1 cellular context compared by ENCODE assay signal in the genomic region with DNA sequence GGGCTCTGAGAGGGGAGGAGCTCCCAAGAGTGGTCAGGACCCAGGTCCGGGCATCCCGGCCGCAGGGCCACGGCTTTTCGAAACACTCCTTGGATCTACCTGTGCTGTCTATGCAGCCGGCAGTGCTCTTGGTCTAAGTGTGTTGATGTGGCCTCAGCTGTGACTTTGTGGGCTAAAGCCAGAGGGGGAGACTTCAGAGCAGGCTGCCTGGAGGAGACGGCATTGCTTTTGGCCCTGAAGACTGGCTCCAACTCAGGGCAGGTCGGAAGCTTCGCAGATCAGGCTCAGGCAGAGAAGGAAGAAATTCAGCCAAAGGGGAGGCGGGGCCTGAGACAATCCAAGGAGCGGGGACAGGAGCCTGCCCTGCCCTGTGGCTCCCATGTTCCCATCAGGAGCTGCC.
TF ChIP-seq lines count a peak whose summit lies in the region.

No MANE protein-coding gene starts in this region.

TF ChIP-seq in H1, 55 proteins besides CTCF, POLR2A, EP300 and RAD21:
- TF ChIP-seq TCF12 (IDR thresholded peaks at IDR 0.05; ENCODE audit: low read depth, low read length) (no peak), CEBPB (IDR thresholded peaks at IDR 0.05; ENCODE audit: low read depth, low read length) (no peak), CTBP2 (IDR thresholded peaks at IDR 0.05; ENCODE audit: borderline replicate concordance, insufficient read depth, insufficient read length, low read length) (no peak), NRF1 (IDR thresholded peaks at IDR 0.05; ENCODE audit: low read depth, low read length) (no peak), PHF8 (conservative IDR thresholded peaks at IDR 0.05; ENCODE audit: low read depth, low read length) (no peak), TAF1 (IDR thresholded peaks at IDR 0.05; ENCODE audit: low read depth, low read length) (no peak), POLR2AphosphoS5 (IDR thresholded peaks at IDR 0.05; ENCODE audit: low read depth, low read length) (no peak), GTF2F1 (IDR thresholded peaks at IDR 0.05; ENCODE audit: borderline replicate concordance, low read depth, low read length) (no peak)
- TF ChIP-seq, protein P1, sequence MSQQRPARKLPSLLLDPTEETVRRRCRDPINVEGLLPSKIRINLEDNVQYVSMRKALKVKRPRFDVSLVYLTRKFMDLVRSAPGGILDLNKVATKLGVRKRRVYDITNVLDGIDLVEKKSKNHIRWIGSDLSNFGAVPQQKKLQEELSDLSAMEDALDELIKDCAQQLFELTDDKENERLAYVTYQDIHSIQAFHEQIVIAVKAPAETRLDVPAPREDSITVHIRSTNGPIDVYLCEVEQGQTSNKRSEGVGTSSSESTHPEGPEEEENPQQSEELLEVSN (IDR thresholded peaks at IDR 0.05) = no peak
- TF ChIP-seq, protein P2, sequence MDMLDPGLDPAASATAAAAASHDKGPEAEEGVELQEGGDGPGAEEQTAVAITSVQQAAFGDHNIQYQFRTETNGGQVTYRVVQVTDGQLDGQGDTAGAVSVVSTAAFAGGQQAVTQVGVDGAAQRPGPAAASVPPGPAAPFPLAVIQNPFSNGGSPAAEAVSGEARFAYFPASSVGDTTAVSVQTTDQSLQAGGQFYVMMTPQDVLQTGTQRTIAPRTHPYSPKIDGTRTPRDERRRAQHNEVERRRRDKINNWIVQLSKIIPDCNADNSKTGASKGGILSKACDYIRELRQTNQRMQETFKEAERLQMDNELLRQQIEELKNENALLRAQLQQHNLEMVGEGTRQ (IDR thresholded peaks at IDR 0.05; ENCODE audit: low read length) = no peak
- TF ChIP-seq, protein P3, sequence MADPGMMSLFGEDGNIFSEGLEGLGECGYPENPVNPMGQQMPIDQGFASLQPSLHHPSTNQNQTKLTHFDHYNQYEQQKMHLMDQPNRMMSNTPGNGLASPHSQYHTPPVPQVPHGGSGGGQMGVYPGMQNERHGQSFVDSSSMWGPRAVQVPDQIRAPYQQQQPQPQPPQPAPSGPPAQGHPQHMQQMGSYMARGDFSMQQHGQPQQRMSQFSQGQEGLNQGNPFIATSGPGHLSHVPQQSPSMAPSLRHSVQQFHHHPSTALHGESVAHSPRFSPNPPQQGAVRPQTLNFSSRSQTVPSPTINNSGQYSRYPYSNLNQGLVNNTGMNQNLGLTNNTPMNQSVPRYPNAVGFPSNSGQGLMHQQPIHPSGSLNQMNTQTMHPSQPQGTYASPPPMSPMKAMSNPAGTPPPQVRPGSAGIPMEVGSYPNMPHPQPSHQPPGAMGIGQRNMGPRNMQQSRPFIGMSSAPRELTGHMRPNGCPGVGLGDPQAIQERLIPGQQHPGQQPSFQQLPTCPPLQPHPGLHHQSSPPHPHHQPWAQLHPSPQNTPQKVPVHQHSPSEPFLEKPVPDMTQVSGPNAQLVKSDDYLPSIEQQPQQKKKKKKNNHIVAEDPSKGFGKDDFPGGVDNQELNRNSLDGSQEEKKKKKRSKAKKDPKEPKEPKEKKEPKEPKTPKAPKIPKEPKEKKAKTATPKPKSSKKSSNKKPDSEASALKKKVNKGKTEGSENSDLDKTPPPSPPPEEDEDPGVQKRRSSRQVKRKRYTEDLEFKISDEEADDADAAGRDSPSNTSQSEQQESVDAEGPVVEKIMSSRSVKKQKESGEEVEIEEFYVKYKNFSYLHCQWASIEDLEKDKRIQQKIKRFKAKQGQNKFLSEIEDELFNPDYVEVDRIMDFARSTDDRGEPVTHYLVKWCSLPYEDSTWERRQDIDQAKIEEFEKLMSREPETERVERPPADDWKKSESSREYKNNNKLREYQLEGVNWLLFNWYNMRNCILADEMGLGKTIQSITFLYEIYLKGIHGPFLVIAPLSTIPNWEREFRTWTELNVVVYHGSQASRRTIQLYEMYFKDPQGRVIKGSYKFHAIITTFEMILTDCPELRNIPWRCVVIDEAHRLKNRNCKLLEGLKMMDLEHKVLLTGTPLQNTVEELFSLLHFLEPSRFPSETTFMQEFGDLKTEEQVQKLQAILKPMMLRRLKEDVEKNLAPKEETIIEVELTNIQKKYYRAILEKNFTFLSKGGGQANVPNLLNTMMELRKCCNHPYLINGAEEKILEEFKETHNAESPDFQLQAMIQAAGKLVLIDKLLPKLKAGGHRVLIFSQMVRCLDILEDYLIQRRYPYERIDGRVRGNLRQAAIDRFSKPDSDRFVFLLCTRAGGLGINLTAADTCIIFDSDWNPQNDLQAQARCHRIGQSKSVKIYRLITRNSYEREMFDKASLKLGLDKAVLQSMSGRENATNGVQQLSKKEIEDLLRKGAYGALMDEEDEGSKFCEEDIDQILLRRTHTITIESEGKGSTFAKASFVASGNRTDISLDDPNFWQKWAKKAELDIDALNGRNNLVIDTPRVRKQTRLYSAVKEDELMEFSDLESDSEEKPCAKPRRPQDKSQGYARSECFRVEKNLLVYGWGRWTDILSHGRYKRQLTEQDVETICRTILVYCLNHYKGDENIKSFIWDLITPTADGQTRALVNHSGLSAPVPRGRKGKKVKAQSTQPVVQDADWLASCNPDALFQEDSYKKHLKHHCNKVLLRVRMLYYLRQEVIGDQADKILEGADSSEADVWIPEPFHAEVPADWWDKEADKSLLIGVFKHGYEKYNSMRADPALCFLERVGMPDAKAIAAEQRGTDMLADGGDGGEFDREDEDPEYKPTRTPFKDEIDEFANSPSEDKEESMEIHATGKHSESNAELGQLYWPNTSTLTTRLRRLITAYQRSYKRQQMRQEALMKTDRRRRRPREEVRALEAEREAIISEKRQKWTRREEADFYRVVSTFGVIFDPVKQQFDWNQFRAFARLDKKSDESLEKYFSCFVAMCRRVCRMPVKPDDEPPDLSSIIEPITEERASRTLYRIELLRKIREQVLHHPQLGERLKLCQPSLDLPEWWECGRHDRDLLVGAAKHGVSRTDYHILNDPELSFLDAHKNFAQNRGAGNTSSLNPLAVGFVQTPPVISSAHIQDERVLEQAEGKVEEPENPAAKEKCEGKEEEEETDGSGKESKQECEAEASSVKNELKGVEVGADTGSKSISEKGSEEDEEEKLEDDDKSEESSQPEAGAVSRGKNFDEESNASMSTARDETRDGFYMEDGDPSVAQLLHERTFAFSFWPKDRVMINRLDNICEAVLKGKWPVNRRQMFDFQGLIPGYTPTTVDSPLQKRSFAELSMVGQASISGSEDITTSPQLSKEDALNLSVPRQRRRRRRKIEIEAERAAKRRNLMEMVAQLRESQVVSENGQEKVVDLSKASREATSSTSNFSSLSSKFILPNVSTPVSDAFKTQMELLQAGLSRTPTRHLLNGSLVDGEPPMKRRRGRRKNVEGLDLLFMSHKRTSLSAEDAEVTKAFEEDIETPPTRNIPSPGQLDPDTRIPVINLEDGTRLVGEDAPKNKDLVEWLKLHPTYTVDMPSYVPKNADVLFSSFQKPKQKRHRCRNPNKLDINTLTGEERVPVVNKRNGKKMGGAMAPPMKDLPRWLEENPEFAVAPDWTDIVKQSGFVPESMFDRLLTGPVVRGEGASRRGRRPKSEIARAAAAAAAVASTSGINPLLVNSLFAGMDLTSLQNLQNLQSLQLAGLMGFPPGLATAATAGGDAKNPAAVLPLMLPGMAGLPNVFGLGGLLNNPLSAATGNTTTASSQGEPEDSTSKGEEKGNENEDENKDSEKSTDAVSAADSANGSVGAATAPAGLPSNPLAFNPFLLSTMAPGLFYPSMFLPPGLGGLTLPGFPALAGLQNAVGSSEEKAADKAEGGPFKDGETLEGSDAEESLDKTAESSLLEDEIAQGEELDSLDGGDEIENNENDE (IDR thresholded peaks at IDR 0.05; ENCODE audit: insufficient replicate concordance, low read length) = no peak
- TF ChIP-seq, protein P4, sequence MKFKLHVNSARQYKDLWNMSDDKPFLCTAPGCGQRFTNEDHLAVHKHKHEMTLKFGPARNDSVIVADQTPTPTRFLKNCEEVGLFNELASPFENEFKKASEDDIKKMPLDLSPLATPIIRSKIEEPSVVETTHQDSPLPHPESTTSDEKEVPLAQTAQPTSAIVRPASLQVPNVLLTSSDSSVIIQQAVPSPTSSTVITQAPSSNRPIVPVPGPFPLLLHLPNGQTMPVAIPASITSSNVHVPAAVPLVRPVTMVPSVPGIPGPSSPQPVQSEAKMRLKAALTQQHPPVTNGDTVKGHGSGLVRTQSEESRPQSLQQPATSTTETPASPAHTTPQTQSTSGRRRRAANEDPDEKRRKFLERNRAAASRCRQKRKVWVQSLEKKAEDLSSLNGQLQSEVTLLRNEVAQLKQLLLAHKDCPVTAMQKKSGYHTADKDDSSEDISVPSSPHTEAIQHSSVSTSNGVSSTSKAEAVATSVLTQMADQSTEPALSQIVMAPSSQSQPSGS (IDR thresholded peaks at IDR 0.05; ENCODE audit: low read length) = no peak
